8 cellular contexts compared by ENCODE assay signal in the genomic region with DNA sequence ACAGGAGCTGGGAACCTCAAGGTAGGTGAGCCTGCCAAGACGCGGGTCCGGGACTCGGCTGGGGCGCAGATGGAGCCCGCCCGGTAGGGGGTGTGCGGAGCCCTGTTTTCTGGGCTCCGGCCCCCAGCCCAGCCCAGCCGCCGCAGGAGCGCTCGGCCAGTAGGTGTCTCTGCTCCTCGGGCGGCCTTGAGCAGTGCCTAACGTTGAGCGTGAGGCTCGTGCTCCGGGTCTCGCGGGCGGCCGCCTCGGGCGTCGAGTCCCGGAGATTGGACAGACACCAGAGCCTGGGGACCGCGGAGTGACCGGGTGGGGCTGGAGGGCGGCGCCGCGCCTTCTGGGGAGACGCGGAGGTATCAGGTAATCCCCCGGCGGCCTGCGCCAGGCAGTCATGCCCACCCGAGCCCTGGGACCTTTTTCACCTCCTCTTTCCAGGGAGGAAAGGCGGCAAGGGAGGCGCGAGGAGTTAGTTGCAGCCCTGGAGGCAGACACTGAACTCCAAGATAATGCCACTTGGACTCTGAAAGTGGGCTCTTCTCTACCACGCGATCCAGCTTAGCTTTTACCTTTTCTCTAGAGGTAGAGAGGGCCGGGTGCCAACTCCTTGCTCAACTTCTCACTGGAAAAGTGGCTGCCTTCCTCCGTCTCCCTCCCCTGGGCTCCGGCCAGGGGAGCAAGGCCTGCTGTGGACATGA. TPM values are rescaled to one million over a fixed set of nuclear protein-coding genes. Genes with fewer than 3 reads are reported as not detected.
A peak's percentile ranks its signal among the peaks of the same experiment; 100 is the strongest.
DNase-seq lines count a peak whose midpoint lies in the region; ATAC-seq and TF ChIP-seq lines count a peak whose summit lies in the region.

No MANE protein-coding gene starts in this region.

- H3K9me3 Mint-ChIP-seq in endothelial cell (ENCODE audit: unreplicated experiment): no peaks in the 10 kb centered on the region

- no peak overlapping the region for H3K27ac ChIP-seq in HUES6 (ENCODE audit: low read depth, low read length)

- H3K27me3 Mint-ChIP-seq in endothelial cell (ENCODE audit: unreplicated experiment): no peaks in the 10 kb centered on the region

- no peaks in the 10 kb centered on the region for H3K36me3 ChIP-seq in HUES6 (ENCODE audit: control insufficient read depth, insufficient read depth, low read length)

- H3K27me3 ChIP-seq in HUES6 (ENCODE audit: control insufficient read depth, insufficient read depth, low read length): peaks cover 41% of the 10 kb centered on the region

- no peak overlapping the region for H3K27ac Mint-ChIP-seq in endothelial cell (ENCODE audit: unreplicated experiment)

- no peaks in the 10 kb centered on the region for H3K36me3 Mint-ChIP-seq in endothelial cell (ENCODE audit: low read depth, unreplicated experiment)

- H3K4me1 Mint-ChIP-seq in endothelial cell (ENCODE audit: unreplicated experiment): no peaks in the 10 kb centered on the region

- peak; percentile 89 for ATAC-seq in GM21526 (IDR thresholded peaks at IDR 0.05; ENCODE audit: low FRiP score, unreplicated experiment)
- ATAC-seq in stimulated activated naive CD8-positive, alpha-beta T cell treated with anti-CD3 and anti-CD28 coated beads, Interleukin-15, Interleukin-2, amounts not matched to agents 100 U/mL and 50 U/mL, for 24 hours: peak; percentile 94

- H3K9me3 ChIP-seq in HUES6 (ENCODE audit: control insufficient read depth, insufficient read depth, low read depth, low read length): no peaks in the 10 kb centered on the region

- H3K4me1 ChIP-seq in HUES6 (ENCODE audit: control insufficient read depth, insufficient read depth, low read length): peaks cover 9% of the 10 kb centered on the region; the same call in 1 of the 2 replicates

- H3K4me3 Mint-ChIP-seq in endothelial cell (ENCODE audit: unreplicated experiment): no peak overlapping the region

- peak overlapping the region; percentile 42 for H3K9ac ChIP-seq in HUES6 (ENCODE audit: low read length)

- H3K4me3 ChIP-seq in HUES6 (ENCODE audit: low read depth, low read length): peak overlapping the region; percentile 78

- peak; percentile 51 for DNase-seq in ELR (ENCODE audit: low read depth)
- peak; percentile 20 to 21 for DNase-seq in activated CD4-positive, alpha-beta T cell treated with anti-CD3 and anti-CD28 coated beads, Interleukin-2, amount 50 U/mL, for 4 hours
- peak; percentile 87 for DNase-seq in endothelial cell (ENCODE audit: low spot score)
- peak; percentile 53 for DNase-seq in midbrain (lab: John Stamatoyannopoulos, UW)
- DNase-seq in stimulated activated naive CD8-positive, alpha-beta T cell treated with anti-CD3 and anti-CD28 coated beads, Interleukin-15, Interleukin-2, amounts not matched to agents 100 U/mL and 50 U/mL, for 24 hours: peak; percentile 71
- no peak for DNase-seq in NCI-H128 (lab: John Stamatoyannopoulos, UW; ENCODE audit: unreplicated experiment)

- TF ChIP-seq CTCF in endothelial cell (IDR thresholded peaks at IDR 0.05; ENCODE audit: unreplicated experiment): peak; percentile 72

RNA-seq across cellular contexts. Expression of gene FGG, which starts 14.5 kb away (rescaled TPM):
- total RNA-seq in endothelial cell (ENCODE audit: unreplicated experiment): not detected

RNA-seq across cellular contexts. Expression of gene FGA, which starts 36.4 kb away (rescaled TPM):
- total RNA-seq in endothelial cell (ENCODE audit: unreplicated experiment): not detected
